Comparison of ENCODE assay signal across 32 cellular contexts in genomic region chr1:113916974-113917373, GRCh38. TPM values are rescaled to one million over a fixed set of nuclear protein-coding genes. Genes with fewer than 3 reads are reported as not detected.
"Had no signal": no experiment of that assay in that cellular context is flagged by ENCODE, and none has a peak within 500 bp of the region (broad histone marks: within the 10 kb centered on the region; RNA-seq: fewer than 3 reads in every experiment).

No MANE protein-coding gene starts in this region.

- H3K36me3 ChIP-seq: ovary, uterus had no signal

- H3K9me3 Mint-ChIP-seq: naive B cell; naive thymus-derived CD8-positive, alpha-beta T cell; natural killer cell treated with Interleukin-12 subunit alpha and Interleukin-12 subunit beta and Interleukin-15 and Interleukin-18, amount 100 ng/mL, for 72 hours; nephron progenitor cell; neural progenitor cell; stimulated activated naive CD8-positive, alpha-beta T cell treated with anti-CD3 and anti-CD28 coated beads, Interleukin-15, amount 100 ng/mL, for 72 hours; type B pancreatic cell had no signal

- H3K4me1 Mint-ChIP-seq: nephron progenitor cell, neural progenitor cell had no signal

- H3K27me3 ChIP-seq: neural progenitor cell, ovary, spleen, suprapubic skin, testis, tibial artery, transverse colon, upper lobe of right lung, uterus had no signal

- DNase-seq: naive B cell; naive thymus-derived CD8-positive, alpha-beta T cell; nephron progenitor cell; occipital lobe; ovary; posterior cingulate gyrus; psoas muscle; right cardiac atrium; spleen; stimulated activated CD4-positive, alpha-beta T cell treated with anti-CD3 and anti-CD28 coated beads, Interleukin-12 subunit alpha, Interleukin-12 subunit beta, amount 100 ng/mL, for 4 hours; stimulated activated CD4-positive, alpha-beta T cell treated with anti-CD3 and anti-CD28 coated beads, Interleukin-1b, Interleukin-23, amount 100 ng/mL, for 48 hours; stimulated activated CD4-positive, alpha-beta T cell treated with anti-CD3 and anti-CD28 coated beads, Interleukin-4, amount 100 ng/mL, for 1 hour; stimulated activated CD4-positive, alpha-beta T cell treated with anti-CD3 and anti-CD28 coated beads, Interleukin-4, amount 100 ng/mL, for 4 hours; stimulated activated CD8-positive, alpha-beta memory T cell treated with anti-CD3 and anti-CD28 coated beads, Interleukin-4, amount 100 ng/mL, for 48 hours; stimulated activated naive B cell treated with anti-CD40 and anti-IgM and Interleukin-4, amounts not matched to agents 10 μg/mL and 1 μg/mL and 100 μg/mL, for 72 hours; stimulated activated naive CD8-positive, alpha-beta T cell treated with anti-CD3 and anti-CD28 coated beads, Interleukin-15, amount 100 ng/mL, for 72 hours; stimulated activated naive CD8-positive, alpha-beta T cell treated with anti-CD3 and anti-CD28 coated beads, Interleukin-15, Interleukin-2, amounts not matched to agents 100 U/mL and 50 U/mL, for 24 hours; substantia nigra; testis; tibial artery; transverse colon; upper lobe of right lung; uterus had no signal

- H3K9me3 ChIP-seq: ovary, psoas muscle, spleen, suprapubic skin, testis, tibial artery, transverse colon, upper lobe of right lung, uterus had no signal

- H3K36me3 Mint-ChIP-seq: natural killer cell treated with Interleukin-12 subunit alpha and Interleukin-12 subunit beta and Interleukin-15 and Interleukin-18, amount 100 ng/mL, for 72 hours had no signal

- H3K79me2 ChIP-seq: parathyroid adenoma had no signal

- H3K4me3 Mint-ChIP-seq: naive B cell; naive thymus-derived CD8-positive, alpha-beta T cell; natural killer cell treated with Interleukin-12 subunit alpha and Interleukin-12 subunit beta and Interleukin-15 and Interleukin-18, amount 100 ng/mL, for 72 hours; nephron progenitor cell; neural progenitor cell; stimulated activated naive B cell treated with anti-CD40 and anti-IgM and Interleukin-4, amounts not matched to agents 10 μg/mL and 1 μg/mL and 100 μg/mL, for 72 hours; stimulated activated naive CD8-positive, alpha-beta T cell treated with anti-CD3 and anti-CD28 coated beads, Interleukin-15, amount 100 ng/mL, for 72 hours; type B pancreatic cell had no signal

- H3K4me2 ChIP-seq: smooth muscle cell had no signal

- H3K27ac Mint-ChIP-seq: natural killer cell treated with Interleukin-12 subunit alpha and Interleukin-12 subunit beta and Interleukin-15 and Interleukin-18, amount 100 ng/mL, for 72 hours; nephron progenitor cell; progenitor cell of endocrine pancreas; stimulated activated naive B cell treated with anti-CD40 and anti-IgM and Interleukin-4, amounts not matched to agents 10 μg/mL and 1 μg/mL and 100 μg/mL, for 72 hours; stimulated activated naive CD8-positive, alpha-beta T cell treated with anti-CD3 and anti-CD28 coated beads, Interleukin-15, amount 100 ng/mL, for 72 hours; type B pancreatic cell had no signal

- H2AFZ ChIP-seq: neural progenitor cell, parathyroid adenoma had no signal

- H3K4me1 ChIP-seq: parathyroid adenoma, testis, upper lobe of right lung had no signal

- H3K27ac ChIP-seq: ovary, parathyroid adenoma, psoas muscle, skin epidermis, spleen, suprapubic skin, testis, tibial artery, transverse colon, upper lobe of right lung, uterus had no signal

- ATAC-seq: naive thymus-derived CD8-positive, alpha-beta T cell; psoas muscle; right cardiac atrium; sciatic nerve; stimulated activated naive B cell treated with anti-CD40 and anti-IgM and Interleukin-4, amounts not matched to agents 10 μg/mL and 1 μg/mL and 100 μg/mL, for 72 hours; upper lobe of right lung had no signal

- H3K4me3 ChIP-seq: neural progenitor cell, ovary, psoas muscle, skin epidermis, smooth muscle cell, spleen, suprapubic skin, testis, tibial artery, transverse colon, upper lobe of right lung, uterus had no signal

- H3K9ac ChIP-seq: neural progenitor cell, parathyroid adenoma had no signal

- H3K27me3 Mint-ChIP-seq: naive B cell; natural killer cell treated with Interleukin-12 subunit alpha and Interleukin-12 subunit beta and Interleukin-15 and Interleukin-18, amount 100 ng/mL, for 72 hours; stimulated activated naive B cell treated with anti-CD40 and anti-IgM and Interleukin-4, amounts not matched to agents 10 μg/mL and 1 μg/mL and 100 μg/mL, for 72 hours; stimulated activated naive CD8-positive, alpha-beta T cell treated with anti-CD3 and anti-CD28 coated beads, Interleukin-15, amount 100 ng/mL, for 72 hours; type B pancreatic cell had no signal

RNA-seq across cellular contexts. Expression of gene BCL2L15, which starts 29.6 kb away (rescaled TPM):
- polyA plus RNA-seq: smooth muscle cell had no signal

RNA-seq across cellular contexts. Expression of gene PTPN22, which starts 45.5 kb away (rescaled TPM):
- total RNA-seq: progenitor cell of endocrine pancreas, smooth muscle cell had no signal
- polyA plus RNA-seq: smooth muscle cell had no signal
